ENCODE assay signal across 10 cellular contexts in the genomic region with DNA sequence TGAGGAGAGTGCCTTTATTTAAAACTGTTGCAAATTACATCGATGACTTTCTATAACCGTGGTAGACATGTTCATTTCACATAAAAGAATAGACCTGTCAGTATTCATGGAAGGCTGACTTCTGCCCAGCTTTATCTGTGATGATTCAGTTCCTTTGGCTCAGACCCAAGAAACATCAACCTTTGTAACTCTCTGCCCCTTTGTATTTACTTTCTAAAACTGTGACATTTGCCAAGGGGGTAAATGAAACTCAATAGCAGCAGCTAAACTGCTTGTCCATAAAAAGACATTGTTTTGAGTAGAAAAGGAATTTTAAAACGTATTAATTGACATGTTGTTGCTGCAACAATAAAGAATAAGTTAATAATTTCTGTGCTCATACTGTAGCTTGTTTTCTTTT.
DNase-seq lines count a peak whose midpoint lies in the region; ATAC-seq, FAIRE-seq and TF ChIP-seq lines count a peak whose summit lies in the region.
"Had no signal": no experiment of that assay in that cellular context is flagged by ENCODE, and none has a peak within 500 bp of the region (broad histone marks: within the 10 kb centered on the region; RNA-seq: fewer than 3 reads in every experiment).

No MANE protein-coding gene starts in this region.

- DNase-seq in COLO668 (lab: John Stamatoyannopoulos, UW; ENCODE audit: unreplicated experiment) = peak; percentile 65
- peak; percentile 72 for DNase-seq in NCI-H146 treated with DMSO at 0.1 percent for 48 hours (lab: John Stamatoyannopoulos, UW; ENCODE audit: unreplicated experiment)
- peak in 4 of 7 donors; percentile 33 to 51 (median 41) for DNase-seq in adrenal gland
- no peak for DNase-seq in kidney
- DNase-seq in aorta = no peak
- no peak for DNase-seq in AG20443 (ENCODE audit: low spot score)
- no peak for DNase-seq in D341Med (ENCODE audit: low spot score)
- DNase-seq: WERI-Rb-1 had no signal

- peaks cover 11% of the 10 kb centered on the region in 2 donors for H3K4me1 ChIP-seq in adrenal gland (replicated peaks in 1 of 2)
- peaks cover 0 to 4% of the 10 kb centered on the region in 2 donors for H3K4me1 ChIP-seq in kidney (ENCODE audit: control insufficient read depth in 1 of 2, insufficient read depth in 1 of 2, low read depth in 1 of 2, low read length in 2 of 2)
- peaks cover 0 to 12% of the 10 kb centered on the region in 2 donors for H3K4me1 ChIP-seq in aorta (ENCODE audit: control insufficient read depth in 1 of 2, insufficient read depth in 2 of 2, low read length in 2 of 2)

- H3K27ac ChIP-seq in adrenal gland = peak overlapping the region in 2 of 5 donors; percentile 2 to 48
- H3K27ac ChIP-seq in kidney (ENCODE audit: low read depth in 2 of 2, low read length in 2 of 2) = no peak overlapping the region
- H3K27ac ChIP-seq in aorta (ENCODE audit: low read depth in 1 of 2, low read length in 2 of 2) = peak overlapping the region in 1 of 2 donors; percentile 88
- H3K27ac ChIP-seq: WERI-Rb-1 had no signal

- H3K27me3 ChIP-seq in adrenal gland (no peaks in the 10 kb centered on the region), aorta (ENCODE audit: control insufficient read depth in 1 of 2, insufficient read depth in 2 of 2, low read length in 1 of 2) (no peaks in the 10 kb centered on the region)

- WGBS in adrenal gland, 4 donors = 18 to 23% (median 20%) methylated on average over 3 of the region's 3 CpGs
- WGBS in aorta, 2 donors = 5 to 6% methylated on average over 3 of the region's 3 CpGs

- no peak for TF ChIP-seq POLR2A in adrenal gland (IDR thresholded peaks at IDR 0.05)

- H3K4me3 ChIP-seq in adrenal gland = no peak overlapping the region
- H3K4me3 ChIP-seq in kidney (ENCODE audit: low read length in 2 of 2) = no peak overlapping the region
- no peak overlapping the region for H3K4me3 ChIP-seq in aorta (ENCODE audit: low read length in 2 of 2)

- ATAC-seq in aorta (ENCODE audit: low FRiP score) (no peak), GM21717 (IDR thresholded peaks at IDR 0.05; ENCODE audit: unreplicated experiment) (no peak)

- no peaks in the 10 kb centered on the region for H3K9me3 ChIP-seq in adrenal gland (replicated peaks in 1 of 3)
- H3K9me3 ChIP-seq in kidney (ENCODE audit: control insufficient read depth in 1 of 2, low read length in 2 of 2) = no peaks in the 10 kb centered on the region
- H3K9me3 ChIP-seq in aorta (ENCODE audit: control insufficient read depth, low read length) = no peaks in the 10 kb centered on the region

- FAIRE-seq in kidney (lab: Jason Lieb, UNC) = peak; percentile 33
- FAIRE-seq: G401.6 had no signal

- no peak for TF ChIP-seq CTCF in adrenal gland (IDR thresholded peaks at IDR 0.05)
- no peak for TF ChIP-seq CTCF in kidney (IDR thresholded peaks at IDR 0.05; ENCODE audit: borderline replicate concordance, extremely low read depth, insufficient read depth)

- intact Hi-C loops in adrenal gland (cut with DNase I) = loop anchor here in 1 of 2 donors (10.0 kb wide), 1 partner anchor 135 kb away; a partner anchor contains a TSS
- intact Hi-C loops in kidney (cut with DNase I) = loop anchor here (5.0 kb wide), 1 partner anchor 282 kb away; no protein-coding TSS in a partner anchor
- intact Hi-C loops in aorta (cut with DNase I) = loop anchor here in 1 of 2 donors (2.0 kb wide), 1 partner anchor 139 kb away; a partner anchor contains a TSS

- H3K36me3 ChIP-seq in adrenal gland (replicated peaks in 1 of 2) = no peaks in the 10 kb centered on the region
- H3K36me3 ChIP-seq in kidney (ENCODE audit: control insufficient read depth in 1 of 2, insufficient read depth in 2 of 2, low read length in 2 of 2) = no peaks in the 10 kb centered on the region
- H3K36me3 ChIP-seq in aorta (ENCODE audit: control insufficient read depth in 1 of 2, insufficient read depth in 2 of 2, low read length in 1 of 2) = no peaks in the 10 kb centered on the region
- H3K36me3 ChIP-seq: WERI-Rb-1 had no signal

- H3K9ac ChIP-seq in kidney (ENCODE audit: low read length in 2 of 2) = no peak overlapping the region

Comparison
In these comparisons a context has a peak if more than half of its experiments do, and no peak if none do; other contexts are left out.
1. DNase-seq: peak in COLO668 (single experiment), NCI-H146 treated with DMSO at 0.1 percent for 48 hours (single experiment) and adrenal gland (4 of 7); none in kidney (single experiment), aorta (0 of 2), AG20443 (single experiment) and D341Med (single experiment).